ENCODE assay signal across 31 cellular contexts in the genomic region with DNA sequence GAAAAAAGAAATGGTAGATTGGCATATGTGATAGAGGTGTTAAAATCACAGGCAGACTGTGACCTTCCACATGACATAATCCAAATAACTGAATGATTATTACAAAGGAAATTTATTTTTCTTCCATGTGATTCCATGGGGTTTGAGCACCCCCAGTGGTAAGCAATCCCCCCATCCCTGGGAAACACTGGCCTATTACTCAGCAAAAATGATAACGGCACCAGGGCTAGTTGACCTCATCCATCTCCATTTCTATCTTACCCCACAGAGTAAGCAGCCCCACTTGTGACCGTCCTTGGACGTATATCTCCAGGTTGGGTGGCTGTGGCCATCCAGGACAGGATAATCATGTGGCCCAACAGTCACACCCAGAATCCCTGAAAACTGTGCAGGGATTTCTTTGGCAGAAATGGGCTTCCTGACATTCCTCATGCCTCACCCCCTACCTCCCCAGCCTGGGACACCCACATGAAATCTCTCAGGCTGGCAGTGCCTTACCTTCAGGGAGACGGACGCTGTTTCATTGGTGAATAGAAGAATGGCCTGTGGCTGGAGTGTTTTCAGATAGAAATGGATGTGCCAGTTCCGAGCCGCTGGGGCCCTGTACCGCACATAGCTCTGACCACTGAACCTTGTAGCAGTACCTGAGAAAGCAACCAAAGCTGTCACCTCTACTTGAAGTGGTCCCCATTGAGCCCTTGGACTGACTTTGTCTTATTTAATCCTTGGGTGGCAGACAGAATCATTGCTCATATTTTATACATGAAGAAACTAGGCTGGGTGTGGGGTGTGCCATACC.
"Had no signal": no experiment of that assay in that cellular context is flagged by ENCODE, and none has a peak within 500 bp of the region (broad histone marks: within the 10 kb centered on the region; RNA-seq: fewer than 3 reads in every experiment).

No MANE protein-coding gene starts in this region.

- H3K36me3 ChIP-seq: ascending aorta, breast epithelium, cardiac muscle cell, colonic mucosa had no signal

- H3K36me3 Mint-ChIP-seq: activated naive CD4-positive, alpha-beta T cell treated with anti-CD3 and anti-CD28 coated beads, Interleukin-2, amount 50 U/mL, for 24 hours; activated naive CD8-positive, alpha-beta T cell treated with anti-CD3 and anti-CD28 coated beads for 36 hours; brain had no signal

- H3K4me3 ChIP-seq: ascending aorta, breast epithelium, cardiac muscle cell, colonic mucosa, dorsolateral prefrontal cortex had no signal

- DNase-seq: activated CD4-positive, alpha-beta memory T cell treated with anti-CD3 and anti-CD28 coated beads, Interleukin-2, amount 10 ng/mL, durations not matched to agents 7 days and 5 days; activated CD4-positive, alpha-beta T cell treated with anti-CD3 and anti-CD28 coated beads for 36 hours; activated CD4-positive, alpha-beta T cell treated with anti-CD3 and anti-CD28 coated beads, Interleukin-2, amount 10 ng/mL, durations not matched to agents 24 days and 14 days; activated CD4-positive, alpha-beta T cell treated with anti-CD3 and anti-CD28 coated beads, Interleukin-2, amount 50 U/mL, for 4 hours; activated CD4-positive, CD25-positive, alpha-beta regulatory T cell; activated CD4-positive, CD25-positive, alpha-beta regulatory T cell treated with anti-CD3 and anti-CD28 coated beads, Interleukin-2, amount 50 U/mL, for 72 hours; activated CD8-positive, alpha-beta memory T cell treated with anti-CD3 and anti-CD28 coated beads, Interleukin-2, amount 50 U/mL, for 48 hours; activated effector memory CD4-positive, alpha-beta T cell treated with anti-CD3 and anti-CD28 coated beads, Interleukin-2, amount 50 U/mL, for 16 hours; activated naive CD4-positive, alpha-beta T cell treated with anti-CD3 and anti-CD28 coated beads for 36 hours; activated naive CD8-positive, alpha-beta T cell treated with anti-CD3 and anti-CD28 coated beads for 36 hours; activated T-cell treated with anti-CD3 and anti-CD28 coated beads for 4 hours; activated T-cell treated with anti-CD3 and anti-CD28 coated beads, Interleukin-2, amount 50 U/mL, for 48 hours; central memory CD4-positive, alpha-beta T cell; cerebellar nuclear complex; colonic mucosa; dorsolateral prefrontal cortex; effector memory CD4-positive, alpha-beta T cell; endodermal cell; foreskin fibroblast; head of caudate nucleus; T-helper 2 cell had no signal

- H3K27ac Mint-ChIP-seq: activated CD4-positive, alpha-beta memory T cell treated with anti-CD3 and anti-CD28 coated beads, Interleukin-2, amount 10 ng/mL, durations not matched to agents 7 days and 5 days; activated CD4-positive, alpha-beta T cell treated with anti-CD3 and anti-CD28 coated beads for 36 hours; activated CD4-positive, alpha-beta T cell treated with anti-CD3 and anti-CD28 coated beads, Interleukin-2, amount 10 ng/mL, durations not matched to agents 24 days and 14 days; activated naive CD4-positive, alpha-beta T cell treated with anti-CD3 and anti-CD28 coated beads for 36 hours; activated naive CD4-positive, alpha-beta T cell treated with anti-CD3 and anti-CD28 coated beads, Interleukin-2, amount 50 U/mL, for 24 hours; activated naive CD8-positive, alpha-beta T cell treated with anti-CD3 and anti-CD28 coated beads for 36 hours; activated T-helper 1 cell treated with anti-CD3 and anti-CD28 coated beads, Interleukin-12 subunit alpha, Interleukin-12 subunit beta, Interleukin-2, Interleukin-4 antibody, amounts not matched to agents 30 ng/mL and 10 ng/mL and 1 ng/mL, durations not matched to agents 14 hours and 24 hours and 36 hours; activated T-helper 2 cell treated with anti-CD3 and anti-CD28 coated beads, Interferon-gamma antibody, Interleukin-2, Interleukin-4, amounts not matched to agents 10 μg/mL and 5 μg/mL and 100 μg/mL, durations not matched to agents 14 hours and 24 hours and 36 hours; brain; dendritic cell treated with granulocyte-macrophage colony-stimulating factor and Interleukin-4, amounts not matched to agents 40 ng/mL and 50 ng/mL, for 4 days; endodermal cell had no signal

- H3K27me3 ChIP-seq: ascending aorta, breast epithelium, cardiac muscle cell, colonic mucosa, dorsolateral prefrontal cortex had no signal

- H3K9me3 ChIP-seq: ascending aorta, breast epithelium, colonic mucosa had no signal

- H3K27me3 Mint-ChIP-seq: activated CD4-positive, alpha-beta memory T cell treated with anti-CD3 and anti-CD28 coated beads, Interleukin-2, amount 10 ng/mL, durations not matched to agents 7 days and 5 days; activated CD4-positive, alpha-beta T cell treated with anti-CD3 and anti-CD28 coated beads for 36 hours; activated CD4-positive, alpha-beta T cell treated with anti-CD3 and anti-CD28 coated beads, Interleukin-2, amount 10 ng/mL, durations not matched to agents 24 days and 14 days; activated naive CD4-positive, alpha-beta T cell treated with anti-CD3 and anti-CD28 coated beads, Interleukin-2, amount 50 U/mL, for 24 hours; activated naive CD8-positive, alpha-beta T cell treated with anti-CD3 and anti-CD28 coated beads for 36 hours; brain; dendritic cell treated with granulocyte-macrophage colony-stimulating factor and Interleukin-4, amounts not matched to agents 40 ng/mL and 50 ng/mL, for 4 days had no signal

- H3K4me1 Mint-ChIP-seq: activated CD4-positive, alpha-beta memory T cell treated with anti-CD3 and anti-CD28 coated beads, Interleukin-2, amount 10 ng/mL, durations not matched to agents 7 days and 5 days; activated CD4-positive, alpha-beta T cell treated with anti-CD3 and anti-CD28 coated beads for 36 hours; activated CD4-positive, alpha-beta T cell treated with anti-CD3 and anti-CD28 coated beads, Interleukin-2, amount 10 ng/mL, durations not matched to agents 24 days and 14 days; brain had no signal

- H3K4me1 ChIP-seq: ascending aorta, breast epithelium, colonic mucosa had no signal

- FAIRE-seq: frontal cortex had no signal

- H3K27ac ChIP-seq: ascending aorta, breast epithelium, cardiac muscle cell, colonic mucosa had no signal

- H3K4me3 Mint-ChIP-seq: activated CD4-positive, alpha-beta memory T cell treated with anti-CD3 and anti-CD28 coated beads, Interleukin-2, amount 10 ng/mL, durations not matched to agents 7 days and 5 days; activated CD4-positive, alpha-beta T cell treated with anti-CD3 and anti-CD28 coated beads for 36 hours; activated CD4-positive, alpha-beta T cell treated with anti-CD3 and anti-CD28 coated beads, Interleukin-2, amount 10 ng/mL, durations not matched to agents 24 days and 14 days; activated naive CD4-positive, alpha-beta T cell treated with anti-CD3 and anti-CD28 coated beads for 36 hours; activated naive CD4-positive, alpha-beta T cell treated with anti-CD3 and anti-CD28 coated beads, Interleukin-2, amount 50 U/mL, for 24 hours; activated naive CD8-positive, alpha-beta T cell treated with anti-CD3 and anti-CD28 coated beads for 36 hours; activated T-helper 1 cell treated with anti-CD3 and anti-CD28 coated beads, Interleukin-12 subunit alpha, Interleukin-12 subunit beta, Interleukin-2, Interleukin-4 antibody, amounts not matched to agents 30 ng/mL and 10 ng/mL and 1 ng/mL, durations not matched to agents 14 hours and 24 hours and 36 hours; brain; dendritic cell treated with granulocyte-macrophage colony-stimulating factor and Interleukin-4, amounts not matched to agents 40 ng/mL and 50 ng/mL, for 4 days; endodermal cell had no signal

- H3K9me3 Mint-ChIP-seq: activated CD4-positive, alpha-beta memory T cell treated with anti-CD3 and anti-CD28 coated beads, Interleukin-2, amount 10 ng/mL, durations not matched to agents 7 days and 5 days; activated CD4-positive, alpha-beta T cell treated with anti-CD3 and anti-CD28 coated beads, Interleukin-2, amount 10 ng/mL, durations not matched to agents 24 days and 14 days; activated naive CD4-positive, alpha-beta T cell treated with anti-CD3 and anti-CD28 coated beads for 36 hours; activated naive CD4-positive, alpha-beta T cell treated with anti-CD3 and anti-CD28 coated beads, Interleukin-2, amount 50 U/mL, for 24 hours; activated naive CD8-positive, alpha-beta T cell treated with anti-CD3 and anti-CD28 coated beads for 36 hours; activated T-helper 1 cell treated with anti-CD3 and anti-CD28 coated beads, Interleukin-12 subunit alpha, Interleukin-12 subunit beta, Interleukin-2, Interleukin-4 antibody, amounts not matched to agents 30 ng/mL and 10 ng/mL and 1 ng/mL, durations not matched to agents 14 hours and 24 hours and 36 hours; activated T-helper 2 cell treated with anti-CD3 and anti-CD28 coated beads, Interferon-gamma antibody, Interleukin-2, Interleukin-4, amounts not matched to agents 10 μg/mL and 5 μg/mL and 100 μg/mL, durations not matched to agents 14 hours and 24 hours and 36 hours; brain; dendritic cell treated with granulocyte-macrophage colony-stimulating factor and Interleukin-4, amounts not matched to agents 40 ng/mL and 50 ng/mL, for 4 days; endodermal cell had no signal

- ATAC-seq: activated CD4-positive, alpha-beta T cell treated with anti-CD3 and anti-CD28 coated beads for 36 hours; esophagus mucosa had no signal
